14 cellular contexts compared by ENCODE assay signal in the genomic region with DNA sequence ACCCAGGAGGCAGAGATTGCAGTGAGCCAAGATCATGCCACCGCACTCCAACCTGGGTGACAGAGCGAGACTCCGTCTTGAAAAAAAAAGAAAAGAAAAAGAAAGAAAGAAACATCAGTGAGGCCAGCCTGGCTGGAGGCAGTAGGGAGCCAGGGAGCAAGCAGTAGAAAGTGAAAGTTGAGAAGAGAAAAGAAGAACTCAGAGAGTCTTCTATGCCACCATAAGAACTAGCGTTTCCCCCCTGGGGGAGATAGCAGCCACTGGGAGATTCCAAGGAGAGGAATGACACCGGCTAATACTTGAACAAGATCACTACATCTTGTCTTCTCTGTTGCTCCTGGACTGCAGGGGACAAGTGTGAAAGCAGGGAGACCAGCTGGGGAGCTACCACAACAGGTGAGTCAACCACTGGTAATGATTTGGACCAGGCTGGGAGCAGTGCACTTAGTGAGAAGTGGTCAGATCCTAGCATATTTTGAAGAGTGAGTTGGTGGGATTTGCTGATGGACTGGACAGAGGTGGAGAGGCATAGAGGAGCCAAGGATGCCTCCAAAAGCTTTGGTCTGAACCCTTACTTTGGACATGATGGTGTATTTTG. TPM values are rescaled to one million over a fixed set of nuclear protein-coding genes. Genes with fewer than 3 reads are reported as not detected.
DNase-seq lines count a peak whose midpoint lies in the region; ATAC-seq and TF ChIP-seq lines count a peak whose summit lies in the region.
"Had no signal": no experiment of that assay in that cellular context is flagged by ENCODE, and none has a peak within 500 bp of the region (broad histone marks: within the 10 kb centered on the region; RNA-seq: fewer than 3 reads in every experiment).

No MANE protein-coding gene starts in this region.

- POLR2A ChIA-PET in activated CD4-positive, alpha-beta T cell treated with anti-CD3 and anti-CD28 coated beads for 36 hours (lab: Charles Lee), result no interaction called here

- no peak overlapping the region for H3K27ac ChIP-seq in psoas muscle
- H3K27ac ChIP-seq: transverse colon had no signal

- CTCF ChIA-PET in activated CD4-positive, alpha-beta T cell treated with anti-CD3 and anti-CD28 coated beads for 36 hours (lab: Charles Lee), result no interaction called here

- H3K36me3 Mint-ChIP-seq in activated CD4-positive, alpha-beta T cell treated with anti-CD3 and anti-CD28 coated beads for 36 hours (ENCODE audit: low read depth), result no peaks in the 10 kb centered on the region
- H3K36me3 Mint-ChIP-seq in effector memory CD8-positive, alpha-beta T cell (ENCODE audit: insufficient read depth), result no peaks in the 10 kb centered on the region

- H3K9me3 Mint-ChIP-seq in activated CD4-positive, alpha-beta T cell treated with anti-CD3 and anti-CD28 coated beads for 36 hours (ENCODE audit: low read depth), result no peaks in the 10 kb centered on the region
- no peaks in the 10 kb centered on the region for H3K9me3 Mint-ChIP-seq in effector memory CD8-positive, alpha-beta T cell
- H3K9me3 Mint-ChIP-seq: activated T-cell treated with anti-CD3 and anti-CD28 coated beads, Interleukin-2, amount 50 U/mL, for 24 hours had no signal

- H3K4me3 Mint-ChIP-seq in activated CD4-positive, alpha-beta T cell treated with anti-CD3 and anti-CD28 coated beads for 36 hours, result no peak overlapping the region
- no peak overlapping the region for H3K4me3 Mint-ChIP-seq in effector memory CD8-positive, alpha-beta T cell
- H3K4me3 Mint-ChIP-seq: activated T-cell treated with anti-CD3 and anti-CD28 coated beads, Interleukin-2, amount 50 U/mL, for 24 hours had no signal

- no peak overlapping the region for H3K4me3 ChIP-seq in psoas muscle
- H3K4me3 ChIP-seq: transverse colon had no signal

- WGBS in psoas muscle, 3 donors, result 95% methylated on average over 5 of the region's 5 CpGs

- peak; percentile 70 for ATAC-seq in GM19025 (IDR thresholded peaks at IDR 0.05; ENCODE audit: low read depth, unreplicated experiment)
- peak; percentile 54 for ATAC-seq in GM21825 (IDR thresholded peaks at IDR 0.05; ENCODE audit: unreplicated experiment)
- peak; percentile 55 for ATAC-seq in HG03565 (IDR thresholded peaks at IDR 0.05; ENCODE audit: unreplicated experiment)
- ATAC-seq in activated CD4-positive, alpha-beta T cell treated with anti-CD3 and anti-CD28 coated beads for 36 hours, result no peak
- no peak for ATAC-seq in psoas muscle
- no peak for ATAC-seq in effector memory CD8-positive, alpha-beta T cell (replicated peaks)

- no peaks in the 10 kb centered on the region for H3K27me3 ChIP-seq in psoas muscle (ENCODE audit: insufficient read depth in 3 of 3, low read length in 2 of 3)
- H3K27me3 ChIP-seq: transverse colon had no signal

- no peaks in the 10 kb centered on the region for H3K36me3 ChIP-seq in psoas muscle (ENCODE audit: insufficient read depth in 1 of 2, low read depth in 1 of 2)
- H3K36me3 ChIP-seq: transverse colon had no signal

- intact Hi-C loops in activated CD4-positive, alpha-beta T cell treated with anti-CD3 and anti-CD28 coated beads for 36 hours (cut with DNase I, micrococcal nuclease), result no loop called here
- intact Hi-C loops in psoas muscle (cut with DNase I), result no loop called here

- no peak for TF ChIP-seq CTCF in psoas muscle (IDR thresholded peaks at IDR 0.05)

- H3K4me1 ChIP-seq in psoas muscle, result no peaks in the 10 kb centered on the region

- no peak overlapping the region for H3K27ac Mint-ChIP-seq in activated CD4-positive, alpha-beta T cell treated with anti-CD3 and anti-CD28 coated beads for 36 hours
- H3K27ac Mint-ChIP-seq in effector memory CD8-positive, alpha-beta T cell, result no peak overlapping the region
- H3K27ac Mint-ChIP-seq: activated T-cell treated with anti-CD3 and anti-CD28 coated beads, Interleukin-2, amount 50 U/mL, for 24 hours had no signal

- no peaks in the 10 kb centered on the region for H3K27me3 Mint-ChIP-seq in activated CD4-positive, alpha-beta T cell treated with anti-CD3 and anti-CD28 coated beads for 36 hours
- H3K27me3 Mint-ChIP-seq in effector memory CD8-positive, alpha-beta T cell, result peaks cover 0 to 4% of the 10 kb centered on the region in 2 donors
- H3K27me3 Mint-ChIP-seq: activated T-cell treated with anti-CD3 and anti-CD28 coated beads, Interleukin-2, amount 50 U/mL, for 24 hours had no signal

- H3K9me3 ChIP-seq in psoas muscle, result no peaks in the 10 kb centered on the region
- H3K9me3 ChIP-seq: transverse colon had no signal

- H3K4me1 Mint-ChIP-seq in activated CD4-positive, alpha-beta T cell treated with anti-CD3 and anti-CD28 coated beads for 36 hours, result no peaks in the 10 kb centered on the region
- H3K4me1 Mint-ChIP-seq in effector memory CD8-positive, alpha-beta T cell (ENCODE audit: low read depth in 2 of 2), result no peaks in the 10 kb centered on the region

- DNase-seq in Daoy (ENCODE audit: low read depth) (peak; percentile 21), psoas muscle (no peak), NCI-H2171 (lab: John Stamatoyannopoulos, UW) (no peak)
- no peak for DNase-seq in activated CD4-positive, alpha-beta T cell treated with anti-CD3 and anti-CD28 coated beads for 36 hours
- DNase-seq in effector memory CD8-positive, alpha-beta T cell, result no peak
- DNase-seq: activated T-cell treated with anti-CD3 and anti-CD28 coated beads, Interleukin-2, amount 50 U/mL, for 24 hours; cortex of kidney; DMS 273 treated with DMSO at 0.1 percent for 48 hours; NCI-H187; stimulated activated CD4-positive, alpha-beta T cell treated with anti-CD3 and anti-CD28 coated beads, Interleukin-15, amount 100 ng/mL, for 24 hours; transverse colon had no signal

RNA-seq across cellular contexts. Expression of a gene that starts 33.4 kb away (rescaled TPM):
- total RNA-seq in Daoy (2014; rRNA removed; shearing (Covaris generic)), result 1.2 TPM in 1 of 2 replicates, not detected in the other
- under 1 TPM; 0.39 to 0.76 TPM for total RNA-seq in activated CD4-positive, alpha-beta T cell treated with anti-CD3 and anti-CD28 coated beads for 36 hours
- 1 to 10 TPM in 3 of 4 donors, under 1 TPM in 1; 0.71 to 2.4 (median 1.5) TPM for total RNA-seq in psoas muscle
- 1 to 10 TPM in 1 of 3 donors, under 1 TPM in 2; 0.37 to 2.7 (median 0.52) TPM for polyA plus RNA-seq in psoas muscle

Comparison
In these comparisons a context has a peak if more than half of its experiments do, and no peak if none do; other contexts are left out.
1. ATAC-seq: peak in GM19025 (single experiment), GM21825 (single experiment) and HG03565 (single experiment); none in activated CD4-positive, alpha-beta T cell treated with anti-CD3 and anti-CD28 coated beads for 36 hours (single experiment), psoas muscle (0 of 4) and effector memory CD8-positive, alpha-beta T cell (single experiment).